ENCODE assay signal across 1 cellular context in the genomic region with DNA sequence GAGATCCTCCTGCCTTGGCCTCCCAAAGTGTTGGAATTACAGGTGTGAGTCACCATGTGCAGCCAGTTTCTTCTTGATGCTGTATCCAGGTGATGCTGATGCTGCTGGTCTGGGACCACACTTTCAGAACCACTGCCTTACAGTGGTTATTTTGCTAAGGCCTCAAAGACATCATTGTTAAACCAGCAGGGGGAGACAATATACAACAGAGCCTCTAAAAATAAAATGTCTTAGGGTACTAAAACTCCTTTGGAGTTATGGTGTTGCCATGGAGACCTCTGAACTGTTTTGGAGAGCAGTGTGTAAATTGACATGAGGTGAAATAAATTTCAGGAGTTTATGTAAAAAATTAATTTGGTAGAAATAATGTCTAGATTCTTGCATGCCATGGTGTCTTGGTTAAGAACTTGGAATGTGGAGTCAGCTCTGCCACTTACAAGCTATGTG.
TF ChIP-seq lines count a peak whose summit lies in the region.

No MANE protein-coding gene starts in this region.

TF ChIP-seq in K562, 482 proteins besides CTCF, POLR2A, EP300 and RAD21:
- TF ChIP-seq FOXK2 (conservative IDR thresholded peaks at IDR 0.05 in 1 of 2, IDR thresholded peaks at IDR 0.05 in 1 of 2; ENCODE audit: low read depth in 2 of 2), result no peak
- TF ChIP-seq BMI1 (IDR thresholded peaks at IDR 0.05; ENCODE audit: low read length), result peak; percentile 50; the same call in 1 of the 2 replicates
- TF ChIP-seq SMC3 (conservative IDR thresholded peaks at IDR 0.05; ENCODE audit: insufficient read depth, low read depth, low read length), result peak; percentile 67
- peak; percentile 70; the same call in 1 of the 2 replicates for TF ChIP-seq ARID2 (IDR thresholded peaks at IDR 0.05)
- peak; percentile 88 for TF ChIP-seq FOXJ2 (tag; IDR thresholded peaks at IDR 0.05)
- TF ChIP-seq ETS2 (tag; IDR thresholded peaks at IDR 0.05; ENCODE audit: borderline replicate concordance, poor library complexity, severe bottlenecking), result no peak
- TF ChIP-seq, protein P1, sequence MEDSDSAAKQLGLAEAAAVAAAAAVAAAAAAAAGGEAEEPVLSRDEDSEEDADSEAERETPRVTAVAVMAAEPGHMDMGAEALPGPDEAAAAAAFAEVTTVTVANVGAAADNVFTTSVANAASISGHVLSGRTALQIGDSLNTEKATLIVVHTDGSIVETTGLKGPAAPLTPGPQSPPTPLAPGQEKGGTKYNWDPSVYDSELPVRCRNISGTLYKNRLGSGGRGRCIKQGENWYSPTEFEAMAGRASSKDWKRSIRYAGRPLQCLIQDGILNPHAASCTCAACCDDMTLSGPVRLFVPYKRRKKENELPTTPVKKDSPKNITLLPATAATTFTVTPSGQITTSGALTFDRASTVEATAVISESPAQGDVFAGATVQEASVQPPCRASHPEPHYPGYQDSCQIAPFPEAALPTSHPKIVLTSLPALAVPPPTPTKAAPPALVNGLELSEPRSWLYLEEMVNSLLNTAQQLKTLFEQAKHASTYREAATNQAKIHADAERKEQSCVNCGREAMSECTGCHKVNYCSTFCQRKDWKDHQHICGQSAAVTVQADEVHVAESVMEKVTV (CRISPR knock-in tag; IDR thresholded peaks at IDR 0.05), result peak; percentile 82
- peak; percentile 94 for TF ChIP-seq RFX1 (IDR thresholded peaks at IDR 0.05)
- TF ChIP-seq POLR2B (IDR thresholded peaks at IDR 0.05; ENCODE audit: low read depth, partially characterized antibody), result no peak
- TF ChIP-seq MYNN (IDR thresholded peaks at IDR 0.05), result 0 out of 2 replicates have a peak, but pooled peaks have one; percentile 17
- no peak for TF ChIP-seq MYNN (CRISPR knock-in tag; IDR thresholded peaks at IDR 0.05)
- TF ChIP-seq HNRNPLL (IDR thresholded peaks at IDR 0.05; ENCODE audit: low read depth, low read length, poor library complexity, severe bottlenecking), result no peak
TF ChIP-seq in K562: peak in this region for 7.
